ENCODE assay signal across 10 cellular contexts in genomic region chr4:104909376-104909775, GRCh38.
"Had no signal": no experiment of that assay in that cellular context is flagged by ENCODE, and none has a peak within 500 bp of the region (broad histone marks: within the 10 kb centered on the region; RNA-seq: fewer than 3 reads in every experiment).

No MANE protein-coding gene starts in this region.

- H3K9ac ChIP-seq: GM23248, KMS-11 had no signal

- H3K9me3 ChIP-seq: HAP-1 had no signal

- H3K27ac ChIP-seq: GM23248, HL-60, KMS-11 had no signal

- ATAC-seq: HCT116 had no signal

- H3K4me1 ChIP-seq: HAP-1 had no signal

- H3K27ac Mint-ChIP-seq: HFFc6 had no signal

- H3K36me3 ChIP-seq: HAP-1 had no signal

- H3K4me3 Mint-ChIP-seq: HFFc6 had no signal

- H2AFZ ChIP-seq: GM23248 had no signal

- H3K4me2 ChIP-seq: KMS-11 had no signal

- H3K4me3 ChIP-seq: GM23248, HAP-1 had no signal

- DNase-seq: GM23248, GOT3, H7, HFFc6, IMR-90, KBM-7 had no signal
